In the genomic region with DNA sequence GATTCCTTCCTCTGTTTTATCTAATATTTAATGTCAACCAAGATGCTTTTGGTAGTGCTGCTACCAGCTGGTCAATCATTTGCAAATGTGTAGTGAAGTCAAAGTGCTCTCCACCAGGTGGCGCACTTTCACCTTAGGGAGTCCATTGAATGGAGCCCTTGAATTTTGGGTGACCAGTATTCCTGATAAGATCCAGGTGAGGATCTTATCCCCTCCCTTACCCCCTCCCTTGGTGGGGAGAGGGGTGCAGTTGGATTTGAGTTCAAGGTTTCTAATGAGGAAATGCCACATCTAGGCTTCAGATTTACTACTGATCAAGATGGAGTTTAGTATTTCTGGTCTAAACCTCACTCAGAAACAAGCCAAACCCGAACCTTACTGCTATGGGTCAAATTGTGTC, we compare ENCODE assay signal across 8 cellular contexts. TPM values are rescaled to one million over a fixed set of nuclear protein-coding genes. Genes with fewer than 3 reads are reported as not detected.
A peak's percentile ranks its signal among the peaks of the same experiment; 100 is the strongest.
DNase-seq lines count a peak whose midpoint lies in the region; ATAC-seq and TF ChIP-seq lines count a peak whose summit lies in the region.

No MANE protein-coding gene starts in this region.

- H3K27ac ChIP-seq in lower lobe of right lung = no peak overlapping the region

- peak; percentile 74 for ATAC-seq in HG03103 (IDR thresholded peaks at IDR 0.05; ENCODE audit: low read depth, unreplicated experiment)
- ATAC-seq in lower lobe of right lung = peak; percentile 67 to 83

- H3K4me1 ChIP-seq in lower lobe of right lung = no peaks in the 10 kb centered on the region

- intact Hi-C loops in lower lobe of right lung (cut with DNase I) = no loop called here

- DNase-seq in A172 (ENCODE audit: low spot score) = peak; percentile 85
- DNase-seq in GM13977 (ENCODE audit: low spot score) = peak; percentile 72
- DNase-seq in NCI-H510A (lab: John Stamatoyannopoulos, UW) = peak; percentile 74
- peak; percentile 68 to 81 for DNase-seq in activated CD4-positive, alpha-beta T cell treated with anti-CD3 and anti-CD28 coated beads, Interleukin-2, amount 50 U/mL, for 24 hours (ENCODE audit: low read depth in 1 of 2, low spot score in 1 of 2)
- peak; percentile 78 to 86 for DNase-seq in dermis microvascular lymphatic vessel endothelial cell (ENCODE audit: low read depth in 2 of 2)
- DNase-seq in lower lobe of right lung = peak; percentile 89
- DNase-seq in stimulated activated CD8-positive, alpha-beta memory T cell treated with anti-CD3 and anti-CD28 coated beads, Interleukin-12 subunit alpha, Interleukin-12 subunit beta, amount 100 ng/mL, for 24 hours (ENCODE audit: extremely low read depth) = peak; percentile 61

- H3K36me3 ChIP-seq in lower lobe of right lung = no peaks in the 10 kb centered on the region

- peaks cover 22% of the 10 kb centered on the region for H3K27me3 ChIP-seq in lower lobe of right lung (ENCODE audit: low read depth)

- TF ChIP-seq CTCF in GM13977 (IDR thresholded peaks at IDR 0.05; ENCODE audit: extremely low read depth, insufficient read depth, missing control alignments) (peak; percentile 86), lower lobe of right lung (IDR thresholded peaks at IDR 0.05) (peak; percentile 85)

- no peaks in the 10 kb centered on the region for H3K9me3 ChIP-seq in lower lobe of right lung

- no peak overlapping the region for H3K4me3 ChIP-seq in lower lobe of right lung

- in situ Hi-C loops in GM13977 (cut with MboI; ENCODE audit: low pct_unique_long_range_greater_than_20kb, low sequenced_read_pairs, unreplicated experiment) = loop anchor here (5.0 to 25.0 kb wide), 2 partner anchors 104 to 1534 kb away; no protein-coding TSS in a partner anchor

RNA-seq across cellular contexts. Expression of a gene that starts 12.0 kb away (rescaled TPM):
- 31.2 and 38.8 TPM in 2 replicates for total RNA-seq in A172 (2014; rRNA removed; shearing (Covaris generic))
- total RNA-seq in dermis microvascular lymphatic vessel endothelial cell (8.9 and 12.0 TPM in 2 replicates), lower lobe of right lung (12.3 TPM)

RNA-seq across cellular contexts. Expression of a gene that starts 55.9 kb away (rescaled TPM):
- 2.8 and 3.4 TPM in 2 replicates for total RNA-seq in A172 (2014; rRNA removed; shearing (Covaris generic))
- 0.26 and 0.38 TPM in 2 replicates for total RNA-seq in dermis microvascular lymphatic vessel endothelial cell
- total RNA-seq in lower lobe of right lung = 2.3 TPM
